12 cellular contexts compared by ENCODE assay signal in the genomic region with DNA sequence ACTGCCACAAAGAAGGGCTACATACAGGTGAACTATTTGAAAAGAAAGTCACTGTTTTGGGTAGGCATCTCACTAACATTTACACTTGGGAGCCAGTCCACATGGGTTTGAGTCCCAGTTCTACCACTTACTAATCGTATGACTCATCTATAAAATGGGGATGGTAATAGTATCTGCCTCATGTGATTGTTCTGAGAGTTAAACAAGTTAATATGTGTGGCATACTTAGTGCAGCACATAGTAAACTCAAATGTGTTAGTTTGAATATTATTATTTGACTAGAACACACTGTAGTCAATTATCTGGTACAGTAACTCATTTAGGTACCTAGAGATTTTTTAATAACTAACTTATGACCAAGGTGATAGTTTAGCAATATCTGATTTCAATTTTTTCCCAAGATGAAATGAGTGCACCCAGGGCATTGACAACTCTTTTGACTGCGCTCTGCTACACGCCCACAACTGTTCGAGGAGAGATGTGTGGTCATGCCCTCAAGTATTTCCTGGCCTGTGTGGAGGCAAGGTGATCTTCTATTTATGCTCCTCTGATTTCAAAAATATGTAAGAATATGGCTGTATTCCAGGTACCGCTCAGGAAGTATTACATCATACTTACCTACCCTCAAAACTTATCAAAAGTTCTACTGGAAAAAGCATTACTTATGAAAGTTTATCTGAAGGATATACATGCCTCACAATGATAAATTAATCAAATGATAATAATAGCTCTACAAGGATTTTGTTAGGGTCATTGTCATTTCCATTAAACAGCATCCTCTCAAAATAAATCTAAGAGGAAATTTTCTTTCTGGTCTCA.
A peak's percentile ranks its signal among the peaks of the same experiment; 100 is the strongest.
DNase-seq lines count a peak whose midpoint lies in the region; ATAC-seq and TF ChIP-seq lines count a peak whose summit lies in the region.
"Had no signal": no experiment of that assay in that cellular context is flagged by ENCODE, and none has a peak within 500 bp of the region (broad histone marks: within the 10 kb centered on the region; RNA-seq: fewer than 3 reads in every experiment).

No MANE protein-coding gene starts in this region.

- DNase-seq in Calu3 (peak; percentile 37), ELR (ENCODE audit: low read depth) (peak; percentile 2), RWPE2 (ENCODE audit: low spot score) (peak; percentile 80), AG08395 (ENCODE audit: low spot score) (no peak), inferior parietal cortex (ENCODE audit: extremely low spot score) (no peak)
- DNase-seq: CD8-positive, alpha-beta memory T cell; H9; NCI-H69 had no signal

- no peaks in the 10 kb centered on the region for H3K36me3 Mint-ChIP-seq in Calu3 (ENCODE audit: insufficient read depth, unreplicated experiment)
- H3K36me3 Mint-ChIP-seq: CD8-positive, alpha-beta memory T cell had no signal

- H3K4me1 Mint-ChIP-seq in Calu3 (ENCODE audit: low read depth, unreplicated experiment), result no peaks in the 10 kb centered on the region
- H3K4me1 Mint-ChIP-seq: H9 had no signal

- intact Hi-C loops in Calu3 (cut with micrococcal nuclease; ENCODE audit: unreplicated experiment), result no loop called here

- H3K27ac ChIP-seq in RWPE2 (ENCODE audit: poor library complexity, severe bottlenecking), result peak overlapping the region; percentile 75
- H3K27ac ChIP-seq: BLaER1 had no signal

- ATAC-seq in RWPE2 (ENCODE audit: low read depth), result peak; percentile 100
- peak; percentile 25 for ATAC-seq in esophagus mucosa
- no peak for ATAC-seq in HG03354 (IDR thresholded peaks at IDR 0.05; ENCODE audit: poor library complexity, severe bottlenecking, unreplicated experiment)
- ATAC-seq: Panc1 had no signal

- H3K27me3 ChIP-seq in RWPE2 (ENCODE audit: insufficient read depth, poor library complexity, severe bottlenecking), result no peaks in the 10 kb centered on the region
- H3K27me3 ChIP-seq: BLaER1 had no signal

- TF ChIP-seq CTCF in Calu3 (IDR thresholded peaks at IDR 0.05; ENCODE audit: unreplicated experiment), result no peak
- no peak for TF ChIP-seq CTCF in RWPE2 (IDR thresholded peaks at IDR 0.05; ENCODE audit: poor library complexity, severe bottlenecking)

- H3K36me3 ChIP-seq in RWPE2 (ENCODE audit: low read depth), result no peaks in the 10 kb centered on the region
- H3K36me3 ChIP-seq: BLaER1 had no signal

- no peak overlapping the region for H3K4me3 Mint-ChIP-seq in Calu3 (ENCODE audit: low read depth, unreplicated experiment)
- H3K4me3 Mint-ChIP-seq: CD8-positive, alpha-beta memory T cell; H9 had no signal

- H3K9me3 ChIP-seq in RWPE2 (ENCODE audit: severe bottlenecking), result no peaks in the 10 kb centered on the region
- H3K9me3 ChIP-seq: BLaER1 had no signal

- H3K27me3 Mint-ChIP-seq in Calu3 (ENCODE audit: unreplicated experiment), result no peaks in the 10 kb centered on the region

- H3K4me1 ChIP-seq in RWPE2 (ENCODE audit: insufficient read depth, poor library complexity, severe bottlenecking), result peaks cover 24% of the 10 kb centered on the region
- H3K4me1 ChIP-seq: BLaER1 had no signal

- CTCF ChIA-PET in Calu3 (lab: Charles Lee), result no interaction called here

- H3K27ac Mint-ChIP-seq in Calu3 (ENCODE audit: unreplicated experiment), result no peak overlapping the region
- H3K27ac Mint-ChIP-seq: CD8-positive, alpha-beta memory T cell; H9 had no signal

- no peaks in the 10 kb centered on the region for H3K9me3 Mint-ChIP-seq in Calu3 (ENCODE audit: low read depth, unreplicated experiment)
- H3K9me3 Mint-ChIP-seq: H9 had no signal

- BruUV-seq in Calu3 (replicated peaks; lab: Mats Ljungman, UMichigan), result no TSS peak

- no peak overlapping the region for H3K4me3 ChIP-seq in RWPE2 (ENCODE audit: severe bottlenecking)
- H3K4me3 ChIP-seq: BLaER1 had no signal

Comparison
In these comparisons a context has a peak if more than half of its experiments do, and no peak if none do; other contexts are left out.
1. DNase-seq: peak in Calu3 (single experiment), ELR (single experiment) and RWPE2 (single experiment); none in AG08395 (single experiment) and inferior parietal cortex (single experiment).